Comparison of ENCODE assay signal across 8 cellular contexts in genomic region chr22:17706451-17706900, GRCh38.
A peak's percentile ranks its signal among the peaks of the same experiment; 100 is the strongest.
DNase-seq lines count a peak whose midpoint lies in the region; ATAC-seq, FAIRE-seq and TF ChIP-seq lines count a peak whose summit lies in the region.

No MANE protein-coding gene starts in this region.

- DNase-seq in NT2/D1 (ENCODE audit: low read depth, low spot score), result peak; percentile 28
- peak; percentile 42 for DNase-seq in activated naive CD4-positive, alpha-beta T cell treated with anti-CD3 and anti-CD28 coated beads, Interleukin-2, amount 50 U/mL, for 16 hours
- no peak for DNase-seq in glutamatergic neuron
- DNase-seq in pancreas, result no peak
- DNase-seq in SK-N-DZ (ENCODE audit: low spot score), result no peak
- no peak for DNase-seq in cortex of kidney (lab: John Stamatoyannopoulos, UW)

- H3K27me3 Mint-ChIP-seq in glutamatergic neuron (ENCODE audit: unreplicated experiment), result no peaks in the 10 kb centered on the region

- H3K36me3 ChIP-seq in NT2/D1 (ENCODE audit: insufficient read depth, insufficient read length, low read length) (peaks cover 21% of the 10 kb centered on the region), pancreas (no peaks in the 10 kb centered on the region)

- H3K4me3 Mint-ChIP-seq in glutamatergic neuron (ENCODE audit: unreplicated experiment), result no peak overlapping the region

- WGBS in pancreas, 2 donors, result 22 to 26% methylated on average over 5 of the region's 5 CpGs

- intact Hi-C loops in pancreas (cut with DNase I), result no loop called here

- peak; percentile 80 for FAIRE-seq in pancreas (lab: Jason Lieb, UNC)

- no peaks in the 10 kb centered on the region for H3K36me3 Mint-ChIP-seq in glutamatergic neuron (ENCODE audit: unreplicated experiment)

- H3K9me3 Mint-ChIP-seq in glutamatergic neuron (ENCODE audit: unreplicated experiment), result no peaks in the 10 kb centered on the region

- H3K4me1 Mint-ChIP-seq in glutamatergic neuron (ENCODE audit: low read depth, unreplicated experiment), result peaks cover 5% of the 10 kb centered on the region

- TF ChIP-seq CTCF in glutamatergic neuron (IDR thresholded peaks at IDR 0.05; ENCODE audit: partially characterized antibody, unreplicated experiment) (no peak), pancreas (IDR thresholded peaks at IDR 0.05) (no peak)

- H3K27ac Mint-ChIP-seq in glutamatergic neuron (ENCODE audit: unreplicated experiment), result peak overlapping the region; percentile 12

- peak overlapping the region in 2 of 4 donors; percentile 12 to 62 for H3K27ac ChIP-seq in pancreas

- ATAC-seq in GM18502 (IDR thresholded peaks at IDR 0.05; ENCODE audit: poor library complexity, unreplicated experiment) (peak; percentile 92), HG02884 (IDR thresholded peaks at IDR 0.05; ENCODE audit: unreplicated experiment) (peak; percentile 78), pancreas (peak; percentile 40 to 94 (median 89))

- H3K9me3 ChIP-seq in NT2/D1 (ENCODE audit: insufficient read depth, low read length), result no peaks in the 10 kb centered on the region
- no peaks in the 10 kb centered on the region for H3K9me3 ChIP-seq in pancreas

- H3K27me3 ChIP-seq in NT2/D1 (ENCODE audit: insufficient read depth, insufficient read length), result no peaks in the 10 kb centered on the region
- no peaks in the 10 kb centered on the region for H3K27me3 ChIP-seq in pancreas

- H3K4me3 ChIP-seq in NT2/D1 (ENCODE audit: insufficient read length, low read depth), result no peak overlapping the region
- peak overlapping the region in 1 of 4 donors; percentile 9 for H3K4me3 ChIP-seq in pancreas

- no peaks in the 10 kb centered on the region for H3K4me1 ChIP-seq in NT2/D1 (ENCODE audit: insufficient read depth, insufficient read length)
- peaks cover 0 to 8% (median 0%) of the 10 kb centered on the region in 3 donors for H3K4me1 ChIP-seq in pancreas

- peak overlapping the region; percentile 42 for H3K9ac ChIP-seq in NT2/D1 (ENCODE audit: insufficient read length, low read depth)

Comparison
In these comparisons a context has a peak if more than half of its experiments do, and no peak if none do; other contexts are left out.
1. DNase-seq: peak in NT2/D1 (single experiment) and activated naive CD4-positive, alpha-beta T cell treated with anti-CD3 and anti-CD28 coated beads, Interleukin-2, amount 50 U/mL, for 16 hours (single experiment); none in glutamatergic neuron (single experiment), pancreas (0 of 6), SK-N-DZ (single experiment) and cortex of kidney (single experiment).
2. Peak in every context shown above with its lines, with median percentiles within 50 percentile points of each other: ATAC-seq.